Comparison of ENCODE assay signal across 8 cellular contexts in genomic region chr1:237864338-237865244, GRCh38. TPM values are rescaled to one million over a fixed set of nuclear protein-coding genes. Genes with fewer than 3 reads are reported as not detected.
DNase-seq lines count a peak whose midpoint lies in the region; ATAC-seq and TF ChIP-seq lines count a peak whose summit lies in the region.

No MANE protein-coding gene starts in this region.

- H3K36me3 ChIP-seq in MM.1S (replicated peaks; ENCODE audit: insufficient read depth, low read length) = no peaks in the 10 kb centered on the region
- H3K36me3 ChIP-seq in hepatocyte (replicated peaks; ENCODE audit: insufficient read depth, low read depth) = no peaks in the 10 kb centered on the region
- no peaks in the 10 kb centered on the region for H3K36me3 ChIP-seq in sigmoid colon

- peak overlapping the region; percentile 86 for H3K4me2 ChIP-seq in MM.1S (ENCODE audit: low read depth, low read length)
- H3K4me2 ChIP-seq in hepatocyte = peak overlapping the region; percentile 75

- no peaks in the 10 kb centered on the region for H3F3A ChIP-seq in MM.1S (ENCODE audit: insufficient read depth, low read length)

- H3K27me3 ChIP-seq in MM.1S (replicated peaks; ENCODE audit: insufficient read depth, low read length) = no peaks in the 10 kb centered on the region
- no peaks in the 10 kb centered on the region for H3K27me3 ChIP-seq in hepatocyte
- no peaks in the 10 kb centered on the region for H3K27me3 ChIP-seq in sigmoid colon

- DNase-seq in NCI-H345 (lab: John Stamatoyannopoulos, UW) (peak; percentile 18), NCI-H345 treated with DMSO at 0.1 percent for 48 hours (lab: John Stamatoyannopoulos, UW; ENCODE audit: unreplicated experiment) (no peak), MM.1S (peak; percentile 52), hepatocyte (ENCODE audit: low spot score) (peak; percentile 85), sigmoid colon (peak; percentile 67)
- DNase-seq in activated naive CD8-positive, alpha-beta T cell treated with anti-CD3 and anti-CD28 coated beads, Interleukin-2, amount 10 ng/mL, durations not matched to agents 7 days and 5 days = peak; percentile 35

- TF ChIP-seq CTCF in MM.1S (IDR thresholded peaks at IDR 0.05; ENCODE audit: low read length) (peak; percentile 99), hepatocyte (IDR thresholded peaks at IDR 0.05; ENCODE audit: poor library complexity) (peak; percentile 96), sigmoid colon (IDR thresholded peaks at IDR 0.05) (peak in 3 of 4 experiments; percentile 34 to 67 (median 39))

- TF ChIP-seq POLR2A in sigmoid colon (IDR thresholded peaks at IDR 0.05) = no peak

- no peaks in the 10 kb centered on the region for H3K9me2 ChIP-seq in MM.1S (replicated peaks; ENCODE audit: insufficient read depth, low read length)
- no peaks in the 10 kb centered on the region for H3K9me2 ChIP-seq in hepatocyte (replicated peaks; ENCODE audit: insufficient read depth)

- no peaks in the 10 kb centered on the region for H3K4me1 Mint-ChIP-seq in activated naive CD8-positive, alpha-beta T cell treated with anti-CD3 and anti-CD28 coated beads, Interleukin-2, amount 10 ng/mL, durations not matched to agents 7 days and 5 days

- H3K27me3 Mint-ChIP-seq in activated naive CD8-positive, alpha-beta T cell treated with anti-CD3 and anti-CD28 coated beads, Interleukin-2, amount 10 ng/mL, durations not matched to agents 7 days and 5 days = no peaks in the 10 kb centered on the region

- ATAC-seq in GM21717 (IDR thresholded peaks at IDR 0.05; ENCODE audit: unreplicated experiment) (peak; percentile 80), GM21515 (IDR thresholded peaks at IDR 0.05; ENCODE audit: unreplicated experiment) (no peak)
- no peak for ATAC-seq in activated naive CD8-positive, alpha-beta T cell treated with anti-CD3 and anti-CD28 coated beads, Interleukin-2, amount 10 ng/mL, durations not matched to agents 7 days and 5 days (ENCODE audit: low read depth)

- H3K9me3 Mint-ChIP-seq in activated naive CD8-positive, alpha-beta T cell treated with anti-CD3 and anti-CD28 coated beads, Interleukin-2, amount 10 ng/mL, durations not matched to agents 7 days and 5 days = no peaks in the 10 kb centered on the region

- POLR2A ChIA-PET in activated naive CD8-positive, alpha-beta T cell treated with anti-CD3 and anti-CD28 coated beads, Interleukin-2, amount 10 ng/mL, durations not matched to agents 7 days and 5 days (lab: Charles Lee) = no interaction called here

- peak overlapping the region; percentile 59 for H3K4me3 ChIP-seq in MM.1S (ENCODE audit: low read length)
- no peak overlapping the region for H3K4me3 ChIP-seq in hepatocyte
- no peak overlapping the region for H3K4me3 ChIP-seq in sigmoid colon

- no peak overlapping the region for H3K27ac Mint-ChIP-seq in activated naive CD8-positive, alpha-beta T cell treated with anti-CD3 and anti-CD28 coated beads, Interleukin-2, amount 10 ng/mL, durations not matched to agents 7 days and 5 days

- 20% methylated on average over 25 of the region's 25 CpGs for WGBS in hepatocyte (ENCODE audit: low lambda C conversion rate, missing lambda C conversion rate)
- WGBS in sigmoid colon, 2 donors = 12 to 13% methylated on average over 25 of the region's 25 CpGs

- H3K4me1 ChIP-seq in MM.1S (ENCODE audit: low read length) (no peaks in the 10 kb centered on the region), hepatocyte (ENCODE audit: insufficient read depth) (no peaks in the 10 kb centered on the region), sigmoid colon (peaks cover 0 to 6% (median 0%) of the 10 kb centered on the region in 4 donors)

- H3K79me2 ChIP-seq in MM.1S (ENCODE audit: low read length) (no peaks in the 10 kb centered on the region), hepatocyte (no peaks in the 10 kb centered on the region)

- no peaks in the 10 kb centered on the region for H4K20me1 ChIP-seq in MM.1S (ENCODE audit: insufficient read depth, low read length)
- H4K20me1 ChIP-seq in hepatocyte (ENCODE audit: insufficient read depth, poor library complexity, severe bottlenecking) = no peaks in the 10 kb centered on the region

- no peak overlapping the region; the same call in 1 of the 2 replicates for H3K9ac ChIP-seq in MM.1S (ENCODE audit: low read length)

- H3K27ac ChIP-seq in MM.1S (ENCODE audit: low read length) (no peak overlapping the region), hepatocyte (no peak overlapping the region), sigmoid colon (no peak overlapping the region)

- no peaks in the 10 kb centered on the region for H3K9me3 ChIP-seq in MM.1S (replicated peaks; ENCODE audit: insufficient read depth, low read length)
- H3K9me3 ChIP-seq in hepatocyte (ENCODE audit: low read depth) = no peaks in the 10 kb centered on the region
- no peaks in the 10 kb centered on the region for H3K9me3 ChIP-seq in sigmoid colon

- TF ChIP-seq EP300 in sigmoid colon (IDR thresholded peaks at IDR 0.05) = no peak

- H2AFZ ChIP-seq in MM.1S (ENCODE audit: low read length) = peak overlapping the region; percentile 77
- H2AFZ ChIP-seq in hepatocyte = peak overlapping the region; percentile 20

- intact Hi-C loops in sigmoid colon (cut with DNase I) = no loop called here

- H3K4me3 Mint-ChIP-seq in activated naive CD8-positive, alpha-beta T cell treated with anti-CD3 and anti-CD28 coated beads, Interleukin-2, amount 10 ng/mL, durations not matched to agents 7 days and 5 days = peak overlapping the region; percentile 30

- no peaks in the 10 kb centered on the region for H3K36me3 Mint-ChIP-seq in activated naive CD8-positive, alpha-beta T cell treated with anti-CD3 and anti-CD28 coated beads, Interleukin-2, amount 10 ng/mL, durations not matched to agents 7 days and 5 days

RNA-seq across cellular contexts. Expression of gene ZP4, which starts 26.1 kb away (rescaled TPM):
- total RNA-seq in activated naive CD8-positive, alpha-beta T cell treated with anti-CD3 and anti-CD28 coated beads, Interleukin-2, amount 10 ng/mL, durations not matched to agents 7 days and 5 days = not detected
- total RNA-seq in hepatocyte (0.17 TPM in 1 of 2 replicates, not detected in the other), sigmoid colon (not detected)
- polyA plus RNA-seq in hepatocyte (0.13 TPM in 1 of 2 replicates, not detected in the other), sigmoid colon (not detected)

Comparison
In these comparisons a context has a peak if more than half of its experiments do, and no peak if none do; other contexts are left out.
1. CTCF ChIP-seq: peak in every context shown above with its lines; median percentile 99 in MM.1S; 96 in hepatocyte; 39 in sigmoid colon.